18 cellular contexts compared by ENCODE assay signal in genomic region chr12:49609875-49610154, GRCh38. TPM values are rescaled to one million over a fixed set of nuclear protein-coding genes. Genes with fewer than 3 reads are reported as not detected.
DNase-seq lines count a peak whose midpoint lies in the region; ATAC-seq, FAIRE-seq and TF ChIP-seq lines count a peak whose summit lies in the region.
"Had no signal": no experiment of that assay in that cellular context is flagged by ENCODE, and none has a peak within 500 bp of the region (broad histone marks: within the 10 kb centered on the region; RNA-seq: fewer than 3 reads in every experiment).

No MANE protein-coding gene starts in this region.

- CTCF ChIA-PET in A549 (lab: Yijun Ruan, JAX) (interaction anchor here (1.6 to 1.8 kb wide), 2 partner anchors 31 to 267 kb away, joined by 3 to 4 read pairs; no protein-coding TSS in a partner anchor), PC-3 (lab: Charles Lee) (interaction anchor here (0.6 kb wide), 1 partner anchor 27 kb away, joined by 3 read pairs; no protein-coding TSS in a partner anchor)

- H3K27ac Mint-ChIP-seq in immature natural killer cell = no peak overlapping the region
- H3K27ac Mint-ChIP-seq: effector memory CD8-positive, alpha-beta T cell; nephron; stimulated activated naive CD8-positive, alpha-beta T cell treated with anti-CD3 and anti-CD28 coated beads, Interleukin-15, amount 100 ng/mL, for 72 hours had no signal

- H3K4me1 Mint-ChIP-seq in immature natural killer cell = no peaks in the 10 kb centered on the region

- no peaks in the 10 kb centered on the region for H3K9me2 ChIP-seq in PC-3 (replicated peaks; ENCODE audit: low read length)

- H2AFZ ChIP-seq in PC-3 (ENCODE audit: low read length) = no peak overlapping the region

- POLR2A ChIA-PET in A549 (lab: Yijun Ruan, JAX) (no interaction called here), PC-3 (lab: Charles Lee; ENCODE audit: unreplicated experiment) (no interaction called here)

- peak; percentile 34 to 76; a peak in 3 of 6 replicates for ATAC-seq in A549
- peak; percentile 46; the same call in 1 of the 2 replicates for ATAC-seq in PC-3
- no peak for ATAC-seq in GM18498 (IDR thresholded peaks at IDR 0.05; ENCODE audit: unreplicated experiment)
- ATAC-seq: effector memory CD8-positive, alpha-beta T cell; sciatic nerve; stimulated activated naive CD8-positive, alpha-beta T cell treated with anti-CD3 and anti-CD28 coated beads, Interleukin-15, amount 100 ng/mL, for 72 hours had no signal

- no peaks in the 10 kb centered on the region for H3F3A ChIP-seq in PC-3 (ENCODE audit: low read length, unreplicated experiment)

- no peaks in the 10 kb centered on the region for H3K79me2 ChIP-seq in PC-3 (ENCODE audit: low read length)

- no peak for TF ChIP-seq EP300 in A549 (IDR thresholded peaks at IDR 0.05)

- TF ChIP-seq CTCF in A549 (IDR thresholded peaks at IDR 0.05) = 0 out of 3 replicates have a peak, but pooled peaks have one; percentile 10
- TF ChIP-seq CTCF in PC-3 (conservative IDR thresholded peaks at IDR 0.05; ENCODE audit: low read depth, low read length) = peak; percentile 43
- TF ChIP-seq CTCF in epithelial cell of esophagus (IDR thresholded peaks at IDR 0.05; ENCODE audit: insufficient read depth, low read depth, low read length, missing control alignments) = no peak

- no peaks in the 10 kb centered on the region for H3K36me3 Mint-ChIP-seq in immature natural killer cell

- no TSS peak for BruUV-seq in PC-3 (replicated peaks; lab: Mats Ljungman, UMichigan)

- no peak overlapping the region for H3K4me3 Mint-ChIP-seq in immature natural killer cell
- H3K4me3 Mint-ChIP-seq: effector memory CD8-positive, alpha-beta T cell; nephron; stimulated activated naive CD8-positive, alpha-beta T cell treated with anti-CD3 and anti-CD28 coated beads, Interleukin-15, amount 100 ng/mL, for 72 hours had no signal

- no peaks in the 10 kb centered on the region for H3K36me3 ChIP-seq in PC-3 (ENCODE audit: low read depth, low read length)
- H3K36me3 ChIP-seq: heart right ventricle had no signal

- intact Hi-C loops in PC-3 (cut with micrococcal nuclease) = no loop called here

- no peak for FAIRE-seq in A549 (lab: Jason Lieb, UNC)

- no peak for TF ChIP-seq POLR2A in A549 (IDR thresholded peaks at IDR 0.05; ENCODE audit: low read length)

- H3K9me3 ChIP-seq in A549 (peaks cover 7% of the 10 kb centered on the region; the same call in 1 of the 3 replicates), PC-3 (ENCODE audit: low read length) (no peaks in the 10 kb centered on the region)

- H3K9ac ChIP-seq in PC-3 (ENCODE audit: low read length) = no peak overlapping the region

- no peaks in the 10 kb centered on the region for H4K20me1 ChIP-seq in PC-3 (ENCODE audit: low read length)

- H3K4me1 ChIP-seq in A549 (no peaks in the 10 kb centered on the region), PC-3 (ENCODE audit: insufficient read depth, low read length) (no peaks in the 10 kb centered on the region)

- peak in 1 of 2 experiments; percentile 26 for DNase-seq in A549 (ENCODE audit: low read depth in 1 of 2, low spot score in 1 of 2)
- DNase-seq in H4 (ENCODE audit: low spot score) = peak; percentile 33
- peak; percentile 54 for DNase-seq in PC-3
- DNase-seq in epithelial cell of esophagus (ENCODE audit: low read depth) = peak; percentile 52
- no peak for DNase-seq in immature natural killer cell
- no peak for DNase-seq in activated CD8-positive, alpha-beta memory T cell treated with anti-CD3 and anti-CD28 coated beads, Interleukin-2, amount 50 U/mL, for 48 hours
- DNase-seq in anterior cingulate cortex (lab: John Stamatoyannopoulos, UW) = no peak
- DNase-seq: activated CD4-positive, alpha-beta T cell treated with anti-CD3 and anti-CD28 coated beads for 1 hour; activated T-cell treated with anti-CD3 and anti-CD28 coated beads, Interleukin-2, amount 50 U/mL, for 48 hours; effector memory CD8-positive, alpha-beta T cell; HCEC 1CT; heart right ventricle; NCI-H1930; stimulated activated naive CD8-positive, alpha-beta T cell treated with anti-CD3 and anti-CD28 coated beads, Interleukin-15, amount 100 ng/mL, for 72 hours; SW 1271 had no signal

- H3K4me2 ChIP-seq in A549 (no peak overlapping the region), PC-3 (ENCODE audit: low read length) (no peak overlapping the region)

- no peak overlapping the region for H3K27ac ChIP-seq in A549
- no peak overlapping the region for H3K27ac ChIP-seq in PC-3 (ENCODE audit: low read length)
- H3K27ac ChIP-seq: heart right ventricle had no signal

- H3K27me3 Mint-ChIP-seq in immature natural killer cell (ENCODE audit: low read depth in 3 of 3) = peaks cover 2 to 11% (median 4%) of the 10 kb centered on the region in 3 donors

- peak in 1 of 2 experiments; percentile 16; a peak in 1 of 5 replicates for TF ChIP-seq RAD21 in A549 (conservative IDR thresholded peaks at IDR 0.05 in 1 of 2, IDR thresholded peaks at IDR 0.05 in 1 of 2)

- H3K27me3 ChIP-seq in PC-3 (ENCODE audit: low read length) = no peaks in the 10 kb centered on the region
- H3K27me3 ChIP-seq: heart right ventricle had no signal

- H3K9me3 Mint-ChIP-seq in immature natural killer cell = peaks cover 0 to 8% (median 5%) of the 10 kb centered on the region in 6 donors
- H3K9me3 Mint-ChIP-seq: effector memory CD8-positive, alpha-beta T cell; stimulated activated naive CD8-positive, alpha-beta T cell treated with anti-CD3 and anti-CD28 coated beads, Interleukin-15, amount 100 ng/mL, for 72 hours had no signal

- no peak overlapping the region for H3K4me3 ChIP-seq in A549
- H3K4me3 ChIP-seq in PC-3 (ENCODE audit: low read length) = no peak overlapping the region
- H3K4me3 ChIP-seq in epithelial cell of esophagus (ENCODE audit: low read length) = no peak overlapping the region
- H3K4me3 ChIP-seq: heart right ventricle had no signal

- WGBS in A549 (ENCODE audit: missing lambda C conversion rate) = 20% methylated on average over 1 of the region's 1 CpG

TF ChIP-seq in A549, 52 proteins besides CTCF, POLR2A, EP300 and RAD21 (continues in another document):
- TF ChIP-seq, protein P1, sequence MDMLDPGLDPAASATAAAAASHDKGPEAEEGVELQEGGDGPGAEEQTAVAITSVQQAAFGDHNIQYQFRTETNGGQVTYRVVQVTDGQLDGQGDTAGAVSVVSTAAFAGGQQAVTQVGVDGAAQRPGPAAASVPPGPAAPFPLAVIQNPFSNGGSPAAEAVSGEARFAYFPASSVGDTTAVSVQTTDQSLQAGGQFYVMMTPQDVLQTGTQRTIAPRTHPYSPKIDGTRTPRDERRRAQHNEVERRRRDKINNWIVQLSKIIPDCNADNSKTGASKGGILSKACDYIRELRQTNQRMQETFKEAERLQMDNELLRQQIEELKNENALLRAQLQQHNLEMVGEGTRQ (IDR thresholded peaks at IDR 0.05) = no peak
- TF ChIP-seq MAFK (IDR thresholded peaks at IDR 0.05; ENCODE audit: partially characterized antibody) (no peak), NR3C1 (IDR thresholded peaks at IDR 0.05) (no peak), TFCP2L1 (CRISPR knock-in tag; IDR thresholded peaks at IDR 0.05) (no peak), RFX5 (IDR thresholded peaks at IDR 0.05) (no peak), EHF (CRISPR knock-in tag; IDR thresholded peaks at IDR 0.05) (no peak), HOXB13 (CRISPR knock-in tag; IDR thresholded peaks at IDR 0.05; ENCODE audit: low read depth) (no peak), ZSCAN20 (CRISPR knock-in tag; IDR thresholded peaks at IDR 0.05) (no peak), POLR2AphosphoS2 (conservative IDR thresholded peaks at IDR 0.05; ENCODE audit: low read length) (no peak), ZFP36 (IDR thresholded peaks at IDR 0.05; ENCODE audit: borderline replicate concordance, partially characterized antibody) (no peak)

RNA-seq across cellular contexts. Expression of gene FAM186B, which starts 4.4 kb away (rescaled TPM):
- 0.04 and 0.13 TPM in 2 replicates for polyA plus RNA-seq in A549 (2011; rRNA removed)
- polyA plus RNA-seq in A549 (2012; cell fraction: cytosol; rRNA removed) = 0.07 and 0.12 TPM in 2 replicates
- 0.17 and 0.18 TPM in 2 replicates for polyA plus RNA-seq in A549 (2012; cell fraction: nucleus; rRNA removed)
- polyA plus RNA-seq in A549 (2017; fragmentation: RNase III; extraction: RNeasy Plus Mini Kit Qiagen cat#74134 plus additional on column Dnase treatment) = 0.05 to 0.11 TPM (median 0.08 TPM) in 3 replicates
- 0.10 and 0.21 TPM in 2 replicates for polyA minus RNA-seq in A549 (2011; rRNA and poly(A)+ RNA removed)
- 0.39 and 3.8 TPM in 2 replicates for total RNA-seq in H4 (2014; rRNA removed; shearing (Covaris generic))
- total RNA-seq in PC-3 (2014; rRNA removed) = 0.80 and 1.1 TPM in 2 replicates
- polyA plus RNA-seq in immature natural killer cell = not detected

RNA-seq across cellular contexts. Expression of gene PRPF40B, which starts 13.5 kb away (rescaled TPM):
- 17.0 TPM in 2 replicates for polyA plus RNA-seq in A549 (2011; rRNA removed)
- polyA plus RNA-seq in A549 (2012; cell fraction: cytosol; rRNA removed) = 17.5 TPM in 2 replicates
- polyA plus RNA-seq in A549 (2012; cell fraction: nucleus; rRNA removed) = 50.0 and 64.6 TPM in 2 replicates
- polyA plus RNA-seq in A549 (2017; fragmentation: RNase III; extraction: RNeasy Plus Mini Kit Qiagen cat#74134 plus additional on column Dnase treatment) = 12.2 to 15.8 TPM (median 15.0 TPM) in 3 replicates
- 17.8 and 18.3 TPM in 2 replicates for polyA minus RNA-seq in A549 (2011; rRNA and poly(A)+ RNA removed)
- 5.8 and 9.8 TPM in 2 replicates for total RNA-seq in H4 (2014; rRNA removed; shearing (Covaris generic))
- total RNA-seq in PC-3 (2014; rRNA removed) = 16.2 and 17.7 TPM in 2 replicates
- polyA plus RNA-seq in immature natural killer cell = 1 to 10 TPM; 2.4 to 3.2 (median 2.8) TPM

RNA-seq across cellular contexts. Expression of gene MCRS1, which starts 41.9 kb away (rescaled TPM):
- polyA plus RNA-seq in A549 (2011; rRNA removed) = 68.5 and 69.4 TPM in 2 replicates
- 117 and 133 TPM in 2 replicates for polyA plus RNA-seq in A549 (2012; cell fraction: cytosol; rRNA removed)
- polyA plus RNA-seq in A549 (2012; cell fraction: nucleus; rRNA removed) = 243 and 281 TPM in 2 replicates
- 61.5 to 64.1 TPM (median 62.4 TPM) in 3 replicates for polyA plus RNA-seq in A549 (2017; fragmentation: RNase III; extraction: RNeasy Plus Mini Kit Qiagen cat#74134 plus additional on column Dnase treatment)
- polyA minus RNA-seq in A549 (2011; rRNA and poly(A)+ RNA removed) = 98.8 and 118 TPM in 2 replicates
- total RNA-seq in H4 (2014; rRNA removed; shearing (Covaris generic)) = 71.7 and 77.8 TPM in 2 replicates
- total RNA-seq in PC-3 (2014; rRNA removed) = 86.8 and 95.8 TPM in 2 replicates
- 100 to 1,000 TPM in 1 of 3 donors, 10 to 100 TPM in 2; 76.3 to 101 (median 88.2) TPM for polyA plus RNA-seq in immature natural killer cell

Comparison
In these comparisons a context has a peak if more than half of its experiments do, and no peak if none do; other contexts are left out.
1. DNase-seq: peak in H4 (single experiment), PC-3 (single experiment) and epithelial cell of esophagus (single experiment); none in immature natural killer cell (0 of 3), activated CD8-positive, alpha-beta memory T cell treated with anti-CD3 and anti-CD28 coated beads, Interleukin-2, amount 50 U/mL, for 48 hours (single experiment) and anterior cingulate cortex (0 of 58).